Comparison of ENCODE assay signal across 2 cellular contexts in genomic region chr18:43213816-43214215, GRCh38.
TF ChIP-seq lines count a peak whose summit lies in the region.

No MANE protein-coding gene starts in this region.

TF ChIP-seq in A549, 52 proteins besides CTCF, POLR2A, EP300 and RAD21 (continued from another document):
- no peak for TF ChIP-seq GATA3 (IDR thresholded peaks at IDR 0.05; ENCODE audit: borderline replicate concordance)

TF ChIP-seq in WTC11, 78 proteins besides CTCF, POLR2A, EP300 and RAD21 (continued from another document):
- TF ChIP-seq, protein P1, sequence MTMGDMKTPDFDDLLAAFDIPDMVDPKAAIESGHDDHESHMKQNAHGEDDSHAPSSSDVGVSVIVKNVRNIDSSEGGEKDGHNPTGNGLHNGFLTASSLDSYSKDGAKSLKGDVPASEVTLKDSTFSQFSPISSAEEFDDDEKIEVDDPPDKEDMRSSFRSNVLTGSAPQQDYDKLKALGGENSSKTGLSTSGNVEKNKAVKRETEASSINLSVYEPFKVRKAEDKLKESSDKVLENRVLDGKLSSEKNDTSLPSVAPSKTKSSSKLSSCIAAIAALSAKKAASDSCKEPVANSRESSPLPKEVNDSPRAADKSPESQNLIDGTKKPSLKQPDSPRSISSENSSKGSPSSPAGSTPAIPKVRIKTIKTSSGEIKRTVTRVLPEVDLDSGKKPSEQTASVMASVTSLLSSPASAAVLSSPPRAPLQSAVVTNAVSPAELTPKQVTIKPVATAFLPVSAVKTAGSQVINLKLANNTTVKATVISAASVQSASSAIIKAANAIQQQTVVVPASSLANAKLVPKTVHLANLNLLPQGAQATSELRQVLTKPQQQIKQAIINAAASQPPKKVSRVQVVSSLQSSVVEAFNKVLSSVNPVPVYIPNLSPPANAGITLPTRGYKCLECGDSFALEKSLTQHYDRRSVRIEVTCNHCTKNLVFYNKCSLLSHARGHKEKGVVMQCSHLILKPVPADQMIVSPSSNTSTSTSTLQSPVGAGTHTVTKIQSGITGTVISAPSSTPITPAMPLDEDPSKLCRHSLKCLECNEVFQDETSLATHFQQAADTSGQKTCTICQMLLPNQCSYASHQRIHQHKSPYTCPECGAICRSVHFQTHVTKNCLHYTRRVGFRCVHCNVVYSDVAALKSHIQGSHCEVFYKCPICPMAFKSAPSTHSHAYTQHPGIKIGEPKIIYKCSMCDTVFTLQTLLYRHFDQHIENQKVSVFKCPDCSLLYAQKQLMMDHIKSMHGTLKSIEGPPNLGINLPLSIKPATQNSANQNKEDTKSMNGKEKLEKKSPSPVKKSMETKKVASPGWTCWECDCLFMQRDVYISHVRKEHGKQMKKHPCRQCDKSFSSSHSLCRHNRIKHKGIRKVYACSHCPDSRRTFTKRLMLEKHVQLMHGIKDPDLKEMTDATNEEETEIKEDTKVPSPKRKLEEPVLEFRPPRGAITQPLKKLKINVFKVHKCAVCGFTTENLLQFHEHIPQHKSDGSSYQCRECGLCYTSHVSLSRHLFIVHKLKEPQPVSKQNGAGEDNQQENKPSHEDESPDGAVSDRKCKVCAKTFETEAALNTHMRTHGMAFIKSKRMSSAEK (CRISPR knock-in tag; IDR thresholded peaks at IDR 0.05; ENCODE audit: borderline replicate concordance): no peak
- no peak for TF ChIP-seq MYBL2 (CRISPR knock-in tag; IDR thresholded peaks at IDR 0.05)
- TF ChIP-seq, protein P2, sequence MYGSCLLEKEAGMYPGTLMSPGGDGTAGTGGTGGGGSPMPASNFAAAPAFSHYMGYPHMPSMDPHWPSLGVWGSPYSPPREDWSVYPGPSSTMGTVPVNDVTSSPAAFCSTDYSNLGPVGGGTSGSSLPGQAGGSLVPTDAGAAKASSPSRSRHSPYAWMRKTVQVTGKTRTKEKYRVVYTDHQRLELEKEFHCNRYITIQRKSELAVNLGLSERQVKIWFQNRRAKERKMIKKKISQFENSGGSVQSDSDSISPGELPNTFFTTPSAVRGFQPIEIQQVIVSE (CRISPR knock-in tag; IDR thresholded peaks at IDR 0.05; ENCODE audit: borderline replicate concordance): no peak
- no peak for TF ChIP-seq SOX15 (CRISPR knock-in tag; IDR thresholded peaks at IDR 0.05)
- TF ChIP-seq NR3C1 (CRISPR knock-in tag; conservative IDR thresholded peaks at IDR 0.05; ENCODE audit: low read depth): no peak
- no peak for TF ChIP-seq CBFB (CRISPR knock-in tag; IDR thresholded peaks at IDR 0.05; ENCODE audit: low read depth)
- no peak for TF ChIP-seq ARID4B (CRISPR knock-in tag; IDR thresholded peaks at IDR 0.05; ENCODE audit: borderline replicate concordance)
- TF ChIP-seq ATF1 (CRISPR knock-in tag; IDR thresholded peaks at IDR 0.05): no peak
- TF ChIP-seq MLX (CRISPR knock-in tag; IDR thresholded peaks at IDR 0.05): no peak
- TF ChIP-seq PRDM15 (CRISPR knock-in tag; IDR thresholded peaks at IDR 0.05): no peak
- TF ChIP-seq SP1 (CRISPR knock-in tag; conservative IDR thresholded peaks at IDR 0.05): no peak
- no peak for TF ChIP-seq E2F1 (CRISPR knock-in tag; IDR thresholded peaks at IDR 0.05)
- TF ChIP-seq RORB (CRISPR knock-in tag; IDR thresholded peaks at IDR 0.05): no peak
- TF ChIP-seq FOXJ3 (CRISPR knock-in tag; IDR thresholded peaks at IDR 0.05; ENCODE audit: borderline replicate concordance): no peak
- TF ChIP-seq, protein P3, sequence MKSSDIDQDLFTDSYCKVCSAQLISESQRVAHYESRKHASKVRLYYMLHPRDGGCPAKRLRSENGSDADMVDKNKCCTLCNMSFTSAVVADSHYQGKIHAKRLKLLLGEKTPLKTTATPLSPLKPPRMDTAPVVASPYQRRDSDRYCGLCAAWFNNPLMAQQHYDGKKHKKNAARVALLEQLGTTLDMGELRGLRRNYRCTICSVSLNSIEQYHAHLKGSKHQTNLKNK (CRISPR knock-in tag; IDR thresholded peaks at IDR 0.05): no peak
- TF ChIP-seq HMGXB4 (CRISPR knock-in tag; IDR thresholded peaks at IDR 0.05): no peak
